ENCODE assay signal across 1 cellular context in genomic region chr20:45036044-45036755, GRCh38.
A peak's percentile ranks its signal among the peaks of the same experiment; 100 is the strongest.
TF ChIP-seq lines count a peak whose summit lies in the region.

No MANE protein-coding gene starts in this region.

TF ChIP-seq in HEK293, 187 proteins besides CTCF, POLR2A, EP300 and RAD21 (continued from another document):
- TF ChIP-seq ZBTB44 (tag by site-specific recombination; IDR thresholded peaks at IDR 0.05) (peak; percentile 72; the same call in 1 of the 2 replicates), PATZ1 (tag by site-specific recombination; IDR thresholded peaks at IDR 0.05) (0 out of 2 replicates have a peak, but pooled peaks have one; percentile 23), ZNF24 (tag by site-specific recombination; IDR thresholded peaks at IDR 0.05) (0 out of 2 replicates have a peak, but pooled peaks have one; percentile 31), OSR2 (tag by site-specific recombination; IDR thresholded peaks at IDR 0.05) (peak; percentile 76), ZEB2 (tag by site-specific recombination; IDR thresholded peaks at IDR 0.05) (peak; percentile 81; the same call in 1 of the 2 replicates), SP7 (tag by site-specific recombination; IDR thresholded peaks at IDR 0.05) (0 out of 2 replicates have a peak, but pooled peaks have one; percentile 48), BCL11A (tag by site-specific recombination; IDR thresholded peaks at IDR 0.05; ENCODE audit: low read depth) (0 out of 2 replicates have a peak, but pooled peaks have one; percentile 41), ZNF292 (tag by site-specific recombination; IDR thresholded peaks at IDR 0.05; ENCODE audit: borderline replicate concordance, low read depth) (no peak), ZNF664 (tag by site-specific recombination; IDR thresholded peaks at IDR 0.05) (no peak), ZNF324 (tag by site-specific recombination; IDR thresholded peaks at IDR 0.05) (no peak), ZNF488 (tag by site-specific recombination; IDR thresholded peaks at IDR 0.05) (no peak), ZNF510 (tag by site-specific recombination; IDR thresholded peaks at IDR 0.05; ENCODE audit: insufficient replicate concordance) (no peak), RBAK (tag by site-specific recombination; IDR thresholded peaks at IDR 0.05) (no peak), ZNF26 (tag by site-specific recombination; IDR thresholded peaks at IDR 0.05) (no peak), ZNF629 (tag by site-specific recombination; IDR thresholded peaks at IDR 0.05) (peak; percentile 69; the same call in 1 of the 2 replicates), ZNF341 (tag by site-specific recombination; IDR thresholded peaks at IDR 0.05; ENCODE audit: low read depth) (no peak), ZBTB20 (tag by site-specific recombination; IDR thresholded peaks at IDR 0.05) (no peak), ZNF223 (tag by site-specific recombination; IDR thresholded peaks at IDR 0.05) (no peak), ZFP41 (tag by site-specific recombination; IDR thresholded peaks at IDR 0.05; ENCODE audit: borderline replicate concordance) (no peak), KLF8 (tag by site-specific recombination; IDR thresholded peaks at IDR 0.05) (peak; percentile 61; the same call in 1 of the 2 replicates), ZSCAN16 (tag by site-specific recombination; IDR thresholded peaks at IDR 0.05) (peak; percentile 58; the same call in 1 of the 2 replicates), SETDB1 (IDR thresholded peaks at IDR 0.05; ENCODE audit: insufficient read length, low read length) (no peak), ZNF501 (tag by site-specific recombination; IDR thresholded peaks at IDR 0.05) (no peak)
- TF ChIP-seq, protein P1, sequence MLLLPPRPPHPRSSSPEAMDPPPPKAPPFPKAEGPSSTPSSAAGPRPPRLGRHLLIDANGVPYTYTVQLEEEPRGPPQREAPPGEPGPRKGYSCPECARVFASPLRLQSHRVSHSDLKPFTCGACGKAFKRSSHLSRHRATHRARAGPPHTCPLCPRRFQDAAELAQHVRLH (tag by site-specific recombination; IDR thresholded peaks at IDR 0.05): 0 out of 2 replicates have a peak, but pooled peaks have one; percentile 20
- TF ChIP-seq, protein P2, sequence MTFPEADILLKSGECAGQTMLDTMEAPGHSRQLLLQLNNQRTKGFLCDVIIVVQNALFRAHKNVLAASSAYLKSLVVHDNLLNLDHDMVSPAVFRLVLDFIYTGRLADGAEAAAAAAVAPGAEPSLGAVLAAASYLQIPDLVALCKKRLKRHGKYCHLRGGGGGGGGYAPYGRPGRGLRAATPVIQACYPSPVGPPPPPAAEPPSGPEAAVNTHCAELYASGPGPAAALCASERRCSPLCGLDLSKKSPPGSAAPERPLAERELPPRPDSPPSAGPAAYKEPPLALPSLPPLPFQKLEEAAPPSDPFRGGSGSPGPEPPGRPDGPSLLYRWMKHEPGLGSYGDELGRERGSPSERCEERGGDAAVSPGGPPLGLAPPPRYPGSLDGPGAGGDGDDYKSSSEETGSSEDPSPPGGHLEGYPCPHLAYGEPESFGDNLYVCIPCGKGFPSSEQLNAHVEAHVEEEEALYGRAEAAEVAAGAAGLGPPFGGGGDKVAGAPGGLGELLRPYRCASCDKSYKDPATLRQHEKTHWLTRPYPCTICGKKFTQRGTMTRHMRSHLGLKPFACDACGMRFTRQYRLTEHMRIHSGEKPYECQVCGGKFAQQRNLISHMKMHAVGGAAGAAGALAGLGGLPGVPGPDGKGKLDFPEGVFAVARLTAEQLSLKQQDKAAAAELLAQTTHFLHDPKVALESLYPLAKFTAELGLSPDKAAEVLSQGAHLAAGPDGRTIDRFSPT (tag by site-specific recombination; IDR thresholded peaks at IDR 0.05): no peak
- TF ChIP-seq, protein P3, sequence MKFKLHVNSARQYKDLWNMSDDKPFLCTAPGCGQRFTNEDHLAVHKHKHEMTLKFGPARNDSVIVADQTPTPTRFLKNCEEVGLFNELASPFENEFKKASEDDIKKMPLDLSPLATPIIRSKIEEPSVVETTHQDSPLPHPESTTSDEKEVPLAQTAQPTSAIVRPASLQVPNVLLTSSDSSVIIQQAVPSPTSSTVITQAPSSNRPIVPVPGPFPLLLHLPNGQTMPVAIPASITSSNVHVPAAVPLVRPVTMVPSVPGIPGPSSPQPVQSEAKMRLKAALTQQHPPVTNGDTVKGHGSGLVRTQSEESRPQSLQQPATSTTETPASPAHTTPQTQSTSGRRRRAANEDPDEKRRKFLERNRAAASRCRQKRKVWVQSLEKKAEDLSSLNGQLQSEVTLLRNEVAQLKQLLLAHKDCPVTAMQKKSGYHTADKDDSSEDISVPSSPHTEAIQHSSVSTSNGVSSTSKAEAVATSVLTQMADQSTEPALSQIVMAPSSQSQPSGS (tag by site-specific recombination; IDR thresholded peaks at IDR 0.05; ENCODE audit: low read depth): peak; percentile 75
- TF ChIP-seq, protein P4, sequence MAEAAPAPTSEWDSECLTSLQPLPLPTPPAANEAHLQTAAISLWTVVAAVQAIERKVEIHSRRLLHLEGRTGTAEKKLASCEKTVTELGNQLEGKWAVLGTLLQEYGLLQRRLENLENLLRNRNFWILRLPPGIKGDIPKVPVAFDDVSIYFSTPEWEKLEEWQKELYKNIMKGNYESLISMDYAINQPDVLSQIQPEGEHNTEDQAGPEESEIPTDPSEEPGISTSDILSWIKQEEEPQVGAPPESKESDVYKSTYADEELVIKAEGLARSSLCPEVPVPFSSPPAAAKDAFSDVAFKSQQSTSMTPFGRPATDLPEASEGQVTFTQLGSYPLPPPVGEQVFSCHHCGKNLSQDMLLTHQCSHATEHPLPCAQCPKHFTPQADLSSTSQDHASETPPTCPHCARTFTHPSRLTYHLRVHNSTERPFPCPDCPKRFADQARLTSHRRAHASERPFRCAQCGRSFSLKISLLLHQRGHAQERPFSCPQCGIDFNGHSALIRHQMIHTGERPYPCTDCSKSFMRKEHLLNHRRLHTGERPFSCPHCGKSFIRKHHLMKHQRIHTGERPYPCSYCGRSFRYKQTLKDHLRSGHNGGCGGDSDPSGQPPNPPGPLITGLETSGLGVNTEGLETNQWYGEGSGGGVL (tag by site-specific recombination; IDR thresholded peaks at IDR 0.05): peak; percentile 57
- TF ChIP-seq, protein P5, sequence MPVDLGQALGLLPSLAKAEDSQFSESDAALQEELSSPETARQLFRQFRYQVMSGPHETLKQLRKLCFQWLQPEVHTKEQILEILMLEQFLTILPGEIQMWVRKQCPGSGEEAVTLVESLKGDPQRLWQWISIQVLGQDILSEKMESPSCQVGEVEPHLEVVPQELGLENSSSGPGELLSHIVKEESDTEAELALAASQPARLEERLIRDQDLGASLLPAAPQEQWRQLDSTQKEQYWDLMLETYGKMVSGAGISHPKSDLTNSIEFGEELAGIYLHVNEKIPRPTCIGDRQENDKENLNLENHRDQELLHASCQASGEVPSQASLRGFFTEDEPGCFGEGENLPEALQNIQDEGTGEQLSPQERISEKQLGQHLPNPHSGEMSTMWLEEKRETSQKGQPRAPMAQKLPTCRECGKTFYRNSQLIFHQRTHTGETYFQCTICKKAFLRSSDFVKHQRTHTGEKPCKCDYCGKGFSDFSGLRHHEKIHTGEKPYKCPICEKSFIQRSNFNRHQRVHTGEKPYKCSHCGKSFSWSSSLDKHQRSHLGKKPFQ (tag by site-specific recombination; IDR thresholded peaks at IDR 0.05): no peak
